Comparison of ENCODE assay signal across 9 cellular contexts in genomic region chr7:72438491-72438890, GRCh38. TPM values are rescaled to one million over a fixed set of nuclear protein-coding genes. Genes with fewer than 3 reads are reported as not detected.
"Had no signal": no experiment of that assay in that cellular context is flagged by ENCODE, and none has a peak within 500 bp of the region (broad histone marks: within the 10 kb centered on the region; RNA-seq: fewer than 3 reads in every experiment).

No MANE protein-coding gene starts in this region.

- FAIRE-seq: H1, H54, HTR-8/SVneo, K562 had no signal

- H3K27ac Mint-ChIP-seq: GM23338, H9 had no signal

- H3K4me3 Mint-ChIP-seq: GM23338, H9 had no signal

- H3K4me1 Mint-ChIP-seq: GM23338 had no signal

- H3K9me3 Mint-ChIP-seq: GM23338, H9 had no signal

- DNase-seq: H9, HCEC 1CT, IMR-90 had no signal

- ATAC-seq: GM23338, K562 had no signal

RNA-seq across cellular contexts. Expression of gene CALN1, which starts 26.4 kb away (rescaled TPM):
- total RNA-seq: HT-29, IMR-90 had no signal
- polyA plus RNA-seq: IMR-90 had no signal
